Comparison of ENCODE assay signal across 11 cellular contexts in genomic region chr12:4751654-4752053, GRCh38. TPM values are rescaled to one million over a fixed set of nuclear protein-coding genes. Genes with fewer than 3 reads are reported as not detected.
DNase-seq lines count a peak whose midpoint lies in the region; ATAC-seq, FAIRE-seq and TF ChIP-seq lines count a peak whose summit lies in the region.
"Not testable (repeated sequence)": the region's sequence is repeated elsewhere in the genome, so short reads cannot be mapped to it uniquely, and the experiment has no call there.
"Had no signal": no experiment of that assay in that cellular context is flagged by ENCODE, and none has a peak within 500 bp of the region (broad histone marks: within the 10 kb centered on the region; RNA-seq: fewer than 3 reads in every experiment).

No MANE protein-coding gene starts in this region.

- H3K27me3 Mint-ChIP-seq in activated T-cell treated with anti-CD3 and anti-CD28 coated beads, Interleukin-2, amount 50 U/mL, for 72 hours (ENCODE audit: low read depth), result not testable (repeated sequence)

- H3K4me2 ChIP-seq in A549, result not testable (repeated sequence)

- not testable (repeated sequence) for ATAC-seq in A549; activated T-cell treated with anti-CD3 and anti-CD28 coated beads, Interleukin-2, amount 50 U/mL, for 72 hours (replicated peaks in 1 of 2)

- H3K9me3 Mint-ChIP-seq in activated T-cell treated with anti-CD3 and anti-CD28 coated beads, Interleukin-2, amount 50 U/mL, for 72 hours, result not testable (repeated sequence)

- not testable (repeated sequence) for H3K9me3 ChIP-seq in A549; HEK293 (ENCODE audit: control insufficient read depth, insufficient read depth, low read depth, low read length); liver (ENCODE audit: control insufficient read depth in 4 of 4, low read length in 3 of 4)

- not testable (repeated sequence) for H3K4me1 Mint-ChIP-seq in activated T-cell treated with anti-CD3 and anti-CD28 coated beads, Interleukin-2, amount 50 U/mL, for 72 hours (ENCODE audit: low read depth)

- H3K27ac Mint-ChIP-seq in activated T-cell treated with anti-CD3 and anti-CD28 coated beads, Interleukin-2, amount 50 U/mL, for 72 hours, result peak overlapping the region; percentile 58

- not testable (repeated sequence) for TF ChIP-seq RAD21 in A549 (conservative IDR thresholded peaks at IDR 0.05 in 1 of 2, IDR thresholded peaks at IDR 0.05 in 1 of 2); Ishikawa (IDR thresholded peaks at IDR 0.05; ENCODE audit: low read depth); liver (IDR thresholded peaks at IDR 0.05)

- not testable (repeated sequence) for H3K4me3 ChIP-seq in A549; HEK293 (ENCODE audit: low read depth, low read length); liver (ENCODE audit: low read depth in 1 of 3, low read length in 3 of 3)

- FAIRE-seq in A549 (lab: Jason Lieb, UNC), result not testable (repeated sequence)

- H3K9ac ChIP-seq in liver (ENCODE audit: low read depth in 1 of 2, low read length in 2 of 2), result not testable (repeated sequence)

- TF ChIP-seq CTCF in A549 (IDR thresholded peaks at IDR 0.05); HEK293 (tag by site-specific recombination; IDR thresholded peaks at IDR 0.05); liver (IDR thresholded peaks at IDR 0.05; ENCODE audit: low read depth, low read length, missing input control): not testable (repeated sequence)

- CTCF ChIA-PET in A549 (lab: Yijun Ruan, JAX); HEK293 (lab: Yijun Ruan, JAX): not testable (repeated sequence)

- WGBS in A549 (ENCODE audit: missing lambda C conversion rate), result 5% methylated on average over 1 of the region's 1 CpG
- 92% methylated on average over 1 of the region's 1 CpG for WGBS in liver

- H3K4me1 ChIP-seq in A549; HEK293 (ENCODE audit: control insufficient read depth, insufficient read depth, low read length); liver (ENCODE audit: control insufficient read depth in 4 of 4, insufficient read depth in 4 of 4, low read length in 3 of 4): not testable (repeated sequence)

- not testable (repeated sequence) for DNase-seq in A549 (ENCODE audit: low read depth in 1 of 2, low spot score in 1 of 2); activated T-cell treated with anti-CD3 and anti-CD28 coated beads, Interleukin-2, amount 50 U/mL, for 72 hours

- H3K36me3 ChIP-seq in HEK293 (ENCODE audit: control insufficient read depth in 2 of 2, insufficient read depth in 1 of 2, low read length in 2 of 2); liver (ENCODE audit: control insufficient read depth in 4 of 4, insufficient read depth in 3 of 4, low read depth in 1 of 4, low read length in 3 of 4): not testable (repeated sequence)

- not testable (repeated sequence) for H3K36me3 Mint-ChIP-seq in activated T-cell treated with anti-CD3 and anti-CD28 coated beads, Interleukin-2, amount 50 U/mL, for 72 hours (ENCODE audit: insufficient read depth in 2 of 2)

- TF ChIP-seq POLR2A in A549 (IDR thresholded peaks at IDR 0.05; ENCODE audit: low read length), result not testable (repeated sequence)

- POLR2A ChIA-PET in A549 (lab: Yijun Ruan, JAX); HEK293 (lab: Yijun Ruan, JAX): not testable (repeated sequence)

- H3K27me3 ChIP-seq in liver (ENCODE audit: control insufficient read depth in 4 of 4, insufficient read depth in 4 of 4, low read length in 3 of 4), result not testable (repeated sequence)

- not testable (repeated sequence) for H3K27ac ChIP-seq in A549; HEK293 (ENCODE audit: extremely low read depth, low read depth, low read length); liver (ENCODE audit: low read depth in 1 of 2, low read length in 2 of 2)

- not testable (repeated sequence) for TF ChIP-seq EP300 in A549 (IDR thresholded peaks at IDR 0.05); Ishikawa (IDR thresholded peaks at IDR 0.05; ENCODE audit: borderline replicate concordance)

- not testable (repeated sequence) for H3K4me3 Mint-ChIP-seq in activated T-cell treated with anti-CD3 and anti-CD28 coated beads, Interleukin-2, amount 50 U/mL, for 72 hours

TF ChIP-seq in Ishikawa, 13 proteins besides CTCF, POLR2A, EP300 and RAD21:
- TF ChIP-seq REST (IDR thresholded peaks at IDR 0.05; ENCODE audit: low read depth), result peak; percentile 73
TF ChIP-seq in Ishikawa: peak in this region for 1; not testable (repeated sequence) for 12.

TF ChIP-seq in liver, 16 proteins besides CTCF, POLR2A, EP300 and RAD21:
- TF ChIP-seq REST (IDR thresholded peaks at IDR 0.05), result peak; percentile 34
TF ChIP-seq in liver: peak in this region for 1; not testable (repeated sequence) for 15.

RNA-seq across cellular contexts. Expression of gene GALNT8, which starts 31.5 kb away (rescaled TPM):
- not detected in 2 replicates for polyA plus RNA-seq in A549 (2011; rRNA removed)
- not detected in 2 replicates for polyA plus RNA-seq in A549 (2012; cell fraction: cytosol; rRNA removed)
- not detected in 2 replicates for polyA plus RNA-seq in A549 (2012; cell fraction: nucleus; rRNA removed)
- polyA plus RNA-seq in A549 (2017; fragmentation: RNase III; extraction: RNeasy Plus Mini Kit Qiagen cat#74134 plus additional on column Dnase treatment), result not detected in 3 replicates
- polyA minus RNA-seq in A549 (2011; rRNA and poly(A)+ RNA removed), result not detected in 2 replicates
- total RNA-seq in activated T-cell treated with anti-CD3 and anti-CD28 coated beads, Interleukin-2, amount 50 U/mL, for 72 hours, result 1 to 10 TPM; 1.5 to 1.7 TPM
- total RNA-seq in liver, result under 1 TPM; 0.19 to 0.25 TPM
- under 1 TPM in 1 of 2 donors, not detected in 1; 0.03 TPM for polyA plus RNA-seq in liver
- total RNA-seq: A172, A673, Caco-2, Calu3 had no signal
- polyA plus RNA-seq: AG04450, BJ had no signal
